ENCODE assay signal across 12 cellular contexts in genomic region chr11:58625826-58626460, GRCh38. TPM values are rescaled to one million over a fixed set of nuclear protein-coding genes. Genes with fewer than 3 reads are reported as not detected.
DNase-seq lines count a peak whose midpoint lies in the region; TF ChIP-seq lines count a peak whose summit lies in the region.
"Had no signal": no experiment of that assay in that cellular context is flagged by ENCODE, and none has a peak within 500 bp of the region (broad histone marks: within the 10 kb centered on the region; RNA-seq: fewer than 3 reads in every experiment).

No MANE protein-coding gene starts in this region.

- H3K9me3 Mint-ChIP-seq in progenitor cell of endocrine pancreas (ENCODE audit: low read depth) = no peaks in the 10 kb centered on the region
- no peaks in the 10 kb centered on the region for H3K9me3 Mint-ChIP-seq in glutamatergic neuron (ENCODE audit: unreplicated experiment)
- H3K9me3 Mint-ChIP-seq: brain had no signal

- H3K4me1 Mint-ChIP-seq in progenitor cell of endocrine pancreas (ENCODE audit: low read depth) (peaks cover 1% of the 10 kb centered on the region), glutamatergic neuron (ENCODE audit: low read depth, unreplicated experiment) (no peaks in the 10 kb centered on the region)

- no peaks in the 10 kb centered on the region for H3K27me3 Mint-ChIP-seq in progenitor cell of endocrine pancreas
- no peaks in the 10 kb centered on the region for H3K27me3 Mint-ChIP-seq in glutamatergic neuron (ENCODE audit: unreplicated experiment)
- H3K27me3 Mint-ChIP-seq: brain had no signal

- H3K27me3 ChIP-seq in SJSA1 (replicated peaks) = no peaks in the 10 kb centered on the region
- H3K27me3 ChIP-seq: right lobe of liver, testis had no signal

- peaks cover 10% of the 10 kb centered on the region for H3K36me3 Mint-ChIP-seq in progenitor cell of endocrine pancreas (ENCODE audit: insufficient read depth)
- H3K36me3 Mint-ChIP-seq in glutamatergic neuron (ENCODE audit: unreplicated experiment) = no peaks in the 10 kb centered on the region

- H3K4me3 ChIP-seq in SJSA1 (no peak overlapping the region), fibroblast of mammary gland (ENCODE audit: control insufficient read depth, low read depth, low read length) (no peak overlapping the region)
- H3K4me3 ChIP-seq: right lobe of liver, testis had no signal

- H3K4me3 Mint-ChIP-seq in progenitor cell of endocrine pancreas (ENCODE audit: low read depth) (no peak overlapping the region), glutamatergic neuron (ENCODE audit: unreplicated experiment) (no peak overlapping the region)
- H3K4me3 Mint-ChIP-seq: brain had no signal

- in situ Hi-C loops in G401 (cut with HindIII; ENCODE audit: low sequenced_read_pairs) = no loop called here

- H3K27ac ChIP-seq in SJSA1 = 0 out of 2 replicates have a peak overlapping the region, but pooled peaks have one; percentile 14
- H3K27ac ChIP-seq: right lobe of liver, RWPE1, testis had no signal

- H3K27ac Mint-ChIP-seq in progenitor cell of endocrine pancreas (peak overlapping the region; percentile 17), glutamatergic neuron (ENCODE audit: unreplicated experiment) (no peak overlapping the region)

- DNase-seq in EL = peak; percentile 45
- no peak for DNase-seq in SJSA1 (ENCODE audit: low read depth in 1 of 2, low spot score in 2 of 2)
- peak; percentile 61 for DNase-seq in fibroblast of mammary gland (ENCODE audit: low read depth)
- no peak for DNase-seq in progenitor cell of endocrine pancreas (ENCODE audit: low spot score, unreplicated experiment)
- DNase-seq in G401 (ENCODE audit: low spot score) = no peak
- no peak for DNase-seq in glutamatergic neuron
- no peak for DNase-seq in DMS 273 treated with DMSO at 0.1 percent for 48 hours (lab: John Stamatoyannopoulos, UW)
- DNase-seq: activated T-cell treated with anti-CD3 and anti-CD28 coated beads for 4 hours, right lobe of liver, testis had no signal

- H3K4me1 ChIP-seq in SJSA1 (replicated peaks) = peaks cover 25% of the 10 kb centered on the region
- H3K4me1 ChIP-seq: testis had no signal

- no peaks in the 10 kb centered on the region for H3K9me3 ChIP-seq in SJSA1 (replicated peaks)
- H3K9me3 ChIP-seq: right lobe of liver, testis had no signal

- no peak for TF ChIP-seq CTCF in fibroblast of mammary gland (conservative IDR thresholded peaks at IDR 0.05; ENCODE audit: control insufficient read depth, insufficient read depth, low read depth, low read length)
- TF ChIP-seq CTCF in progenitor cell of endocrine pancreas (IDR thresholded peaks at IDR 0.05; ENCODE audit: unreplicated experiment) = no peak
- no peak for TF ChIP-seq CTCF in glutamatergic neuron (IDR thresholded peaks at IDR 0.05; ENCODE audit: partially characterized antibody, unreplicated experiment)

- peaks cover 58% of the 10 kb centered on the region for H3K36me3 ChIP-seq in SJSA1

RNA-seq across cellular contexts. Expression of gene CNTF, which starts 3.5 kb away (rescaled TPM):
- 0.16 and 1.9 TPM in 2 replicates for total RNA-seq in SJSA1 (2014; rRNA removed; shearing (Covaris generic))
- total RNA-seq in progenitor cell of endocrine pancreas (3.9 and 4.3 TPM in 2 replicates), glutamatergic neuron (ENCODE audit: unreplicated experiment) (4.6 TPM)
- 0.75 and 2.0 TPM in 2 replicates for total RNA-seq in G401 (2014; rRNA removed; shearing (Covaris generic))

RNA-seq across cellular contexts. Expression of gene ZFP91, which starts 47.1 kb away (rescaled TPM):
- total RNA-seq in SJSA1 (2014; rRNA removed; shearing (Covaris generic)) = 68.1 and 83.8 TPM in 2 replicates
- 48.3 and 51.2 TPM in 2 replicates for total RNA-seq in progenitor cell of endocrine pancreas
- 32.9 and 50.6 TPM in 2 replicates for total RNA-seq in G401 (2014; rRNA removed; shearing (Covaris generic))
- 44.3 TPM for total RNA-seq in glutamatergic neuron (ENCODE audit: unreplicated experiment)

RNA-seq across cellular contexts. Expression of gene LPXN, which starts 50.3 kb away (rescaled TPM):
- 4.0 and 4.9 TPM in 2 replicates for total RNA-seq in SJSA1 (2014; rRNA removed; shearing (Covaris generic))
- total RNA-seq in progenitor cell of endocrine pancreas = 6.5 and 6.6 TPM in 2 replicates
- total RNA-seq in G401 (2014; rRNA removed; shearing (Covaris generic)) = 0.78 and 1.5 TPM in 2 replicates
- total RNA-seq in glutamatergic neuron (ENCODE audit: unreplicated experiment) = 3.8 TPM

Comparison
In these comparisons a context has a peak if more than half of its experiments do, and no peak if none do; other contexts are left out.
1. DNase-seq: peak in EL (single experiment) and fibroblast of mammary gland (single experiment); none in SJSA1 (0 of 2), progenitor cell of endocrine pancreas (single experiment), G401 (single experiment), glutamatergic neuron (single experiment) and DMS 273 treated with DMSO at 0.1 percent for 48 hours (single experiment).